Comparison of ENCODE assay signal across 16 cellular contexts in genomic region chr1:150528997-150529396, GRCh38. TPM values are rescaled to one million over a fixed set of nuclear protein-coding genes. Genes with fewer than 3 reads are reported as not detected.
DNase-seq lines count a peak whose midpoint lies in the region; ATAC-seq and TF ChIP-seq lines count a peak whose summit lies in the region.
"Had no signal": no experiment of that assay in that cellular context is flagged by ENCODE, and none has a peak within 500 bp of the region (broad histone marks: within the 10 kb centered on the region; RNA-seq: fewer than 3 reads in every experiment).

No MANE protein-coding gene starts in this region.

- no peak overlapping the region for H3K27ac ChIP-seq in OCI-LY3 (ENCODE audit: low read length)

- no peak overlapping the region for H3K9ac ChIP-seq in OCI-LY3 (ENCODE audit: low read length)

- no peaks in the 10 kb centered on the region for H3K79me2 ChIP-seq in OCI-LY3 (ENCODE audit: low read length)

- no peaks in the 10 kb centered on the region for H4K20me1 ChIP-seq in OCI-LY3 (ENCODE audit: insufficient read depth, low read length)

- H3K36me3 ChIP-seq in OCI-LY3 (replicated peaks; ENCODE audit: low read depth, low read length) = no peaks in the 10 kb centered on the region
- H3K36me3 ChIP-seq in mucosa of descending colon (ENCODE audit: low read depth) = no peaks in the 10 kb centered on the region

- H3K9me3 ChIP-seq in OCI-LY3 (ENCODE audit: insufficient read depth, low read length) = no peaks in the 10 kb centered on the region
- no peaks in the 10 kb centered on the region for H3K9me3 ChIP-seq in mucosa of descending colon

- H3K4me3 ChIP-seq in OCI-LY3 (ENCODE audit: low read length) (no peak overlapping the region), mucosa of descending colon (no peak overlapping the region)
- H3K4me3 ChIP-seq: skin epidermis had no signal

- H2AFZ ChIP-seq in OCI-LY3 (ENCODE audit: low read depth, low read length) = peak overlapping the region; percentile 35; the same call in 1 of the 2 replicates

- H3K4me1 ChIP-seq in OCI-LY3 (ENCODE audit: low read length) (peaks cover 9% of the 10 kb centered on the region; the same call in 1 of the 2 replicates), mucosa of descending colon (ENCODE audit: low read depth) (peaks cover 20% of the 10 kb centered on the region)

- peak; percentile 73 for ATAC-seq in esophagus mucosa
- peak; percentile 71 for ATAC-seq in mucosa of descending colon
- ATAC-seq in GM21367 (IDR thresholded peaks at IDR 0.05; ENCODE audit: unreplicated experiment) = no peak
- ATAC-seq in HG03159 (IDR thresholded peaks at IDR 0.05; ENCODE audit: unreplicated experiment) = no peak
- no peak for ATAC-seq in HG03432 (IDR thresholded peaks at IDR 0.05; ENCODE audit: unreplicated experiment)

- intact Hi-C loops in mucosa of descending colon (cut with DNase I, micrococcal nuclease) = no loop called here

- no peak overlapping the region for H3K4me2 ChIP-seq in OCI-LY3 (ENCODE audit: low read length)

- no peaks in the 10 kb centered on the region for H3K27me3 ChIP-seq in OCI-LY3 (ENCODE audit: low read depth, low read length)

- DNase-seq in AG08396 (ENCODE audit: low spot score) (peak; percentile 38), mucosa of descending colon (peak in 1 of 3 donors; percentile 56), NOMO-1 (lab: John Stamatoyannopoulos, UW; ENCODE audit: unreplicated experiment in 2 of 2) (no peak)
- DNase-seq: activated CD4-positive, alpha-beta T cell treated with anti-CD3 and anti-CD28 coated beads, Interleukin-2, amount 50 U/mL, for 4 hours; activated naive CD4-positive, alpha-beta T cell; foreskin melanocyte; GDM1; Kasumi-1; NCI-H69 had no signal

- TF ChIP-seq CTCF in OCI-LY3 (IDR thresholded peaks at IDR 0.05; ENCODE audit: low read depth, low read length) (no peak), mucosa of descending colon (IDR thresholded peaks at IDR 0.05) (no peak)

RNA-seq across cellular contexts. Expression of gene FALEC, which starts 13.4 kb away (rescaled TPM):
- total RNA-seq in esophagus mucosa = 1.6 TPM
- total RNA-seq in mucosa of descending colon = not detected
- total RNA-seq: H4 had no signal

RNA-seq across cellular contexts. Expression of gene ADAMTSL4, which starts 20.2 kb away (rescaled TPM):
- total RNA-seq in esophagus mucosa = 42.9 TPM
- 10 to 100 TPM in 2 of 3 donors, 1 to 10 TPM in 1; 3.4 to 37.1 (median 10.2) TPM for total RNA-seq in mucosa of descending colon

RNA-seq across cellular contexts. Expression of gene ECM1, which starts 21.1 kb away (rescaled TPM):
- total RNA-seq in esophagus mucosa (438 TPM), mucosa of descending colon (10 to 100 TPM in 1 of 3 donors, 1 to 10 TPM in 2; 3.4 to 11.0 (median 8.8) TPM)

RNA-seq across cellular contexts. Expression of gene TARS2, which starts 41.8 kb away (rescaled TPM):
- total RNA-seq in esophagus mucosa (20.3 TPM), mucosa of descending colon (10 to 100 TPM; 15.9 to 20.2 (median 20.0) TPM)

RNA-seq across cellular contexts. Expression of gene MCL1, which starts 50.4 kb away (rescaled TPM):
- 169 TPM for total RNA-seq in esophagus mucosa
- 100 to 1,000 TPM; 221 to 258 (median 236) TPM for total RNA-seq in mucosa of descending colon

Comparison
In these comparisons a context has a peak if more than half of its experiments do, and no peak if none do; other contexts are left out.
1. ATAC-seq: peak in esophagus mucosa (single experiment) and mucosa of descending colon (single experiment); none in GM21367 (single experiment), HG03159 (single experiment) and HG03432 (single experiment).
2. RNA of gene ECM1, which starts 21.1 kb away (total RNA-seq): 438 TPM in esophagus mucosa (single experiment); 3.4 to 11.0 TPM in mucosa of descending colon; every median in the first group is over 10 times any median in the second.